Comparison of ENCODE assay signal across 8 cellular contexts in genomic region chr6:24974182-24975171, GRCh38. TPM values are rescaled to one million over a fixed set of nuclear protein-coding genes. Genes with fewer than 3 reads are reported as not detected.
A peak's percentile ranks its signal among the peaks of the same experiment; 100 is the strongest.
DNase-seq lines count a peak whose midpoint lies in the region; ATAC-seq, FAIRE-seq and TF ChIP-seq lines count a peak whose summit lies in the region.

No MANE protein-coding gene starts in this region.

- in situ Hi-C loops in GM23248 (cut with MboI) (no loop called here), GM12878 (cut with MboI) (no loop called here)

- H3K4me2 ChIP-seq in GM23248 (ENCODE audit: unreplicated experiment) (no peak overlapping the region), GM12878 (ENCODE audit: control insufficient read depth, insufficient read depth) (peak overlapping the region; percentile 21; the same call in 1 of the 2 replicates)

- H3K9me2 ChIP-seq in GM23248 (ENCODE audit: insufficient read depth) = no peaks in the 10 kb centered on the region

- CTCF ChIA-PET in GM12878 (lab: Yijun Ruan, JAX) = interaction anchor here (0.9 to 4.8 kb wide), 15 partner anchors 9 to 118 kb away, joined by 3 to 31 read pairs (median 5); no protein-coding TSS in a partner anchor

- no peak for TF ChIP-seq RAD21 in GM12878 (IDR thresholded peaks at IDR 0.05; ENCODE audit: insufficient read depth, low read depth, low read length)

- no TSS peak for BruUV-seq in GM12878 (replicated peaks; lab: Mats Ljungman, UMichigan)

- no peak overlapping the region for H3K27ac ChIP-seq in GM23248
- no peak overlapping the region for H3K27ac ChIP-seq in GM12878 (ENCODE audit: control insufficient read depth, insufficient read depth)

- DNase-seq in GM23248 = peak; percentile 18
- peak; percentile 69 to 83 for DNase-seq in NCI-H526 (lab: John Stamatoyannopoulos, UW)
- no peak for DNase-seq in GM12878 (ENCODE audit: low read depth, low spot score)
- DNase-seq in dermis blood vessel endothelial cell = no peak
- no peak for DNase-seq in NCI-H2029 (lab: John Stamatoyannopoulos, UW)
- DNase-seq in NCI-H774 (lab: John Stamatoyannopoulos, UW) = no peak

- SMC1A ChIA-PET in GM12878 (lab: Charles Lee; ENCODE audit: uncharacterized antibody, unreplicated experiment) = interaction anchor here (0.8 to 2.9 kb wide), 16 partner anchors 9 to 188 kb away, joined by 3 to 21 read pairs (median 6); partner anchors contain the start of gene RIPOR2

- no peak; a peak in 1 of 4 replicates for TF ChIP-seq EP300 in GM12878 (IDR thresholded peaks at IDR 0.05; ENCODE audit: borderline replicate concordance in 1 of 2, control insufficient read depth in 1 of 2, low read depth in 2 of 2, low read length in 2 of 2)

- no peak overlapping the region for H3K9ac ChIP-seq in GM23248
- no peak overlapping the region for H3K9ac ChIP-seq in GM12878 (ENCODE audit: control insufficient read depth, insufficient read depth, low read length)

- H3K79me2 ChIP-seq in GM23248 (ENCODE audit: insufficient read depth) = no peaks in the 10 kb centered on the region
- H3K79me2 ChIP-seq in GM12878 (ENCODE audit: control insufficient read depth, insufficient read depth, low read length) = no peaks in the 10 kb centered on the region

- no peaks in the 10 kb centered on the region for H3K27me3 ChIP-seq in GM23248 (replicated peaks; ENCODE audit: insufficient read depth)
- H3K27me3 ChIP-seq in GM12878 (replicated peaks in 1 of 2; ENCODE audit: control insufficient read depth in 2 of 2, insufficient read depth in 2 of 2, low read length in 1 of 2) = no peaks in the 10 kb centered on the region

- H3K36me3 ChIP-seq in GM23248 (ENCODE audit: low read depth) = no peaks in the 10 kb centered on the region
- H3K36me3 ChIP-seq in GM12878 (ENCODE audit: control insufficient read depth in 2 of 2, insufficient read depth in 2 of 2, low read length in 1 of 2) = no peaks in the 10 kb centered on the region

- POLR2A ChIA-PET in GM12878 (lab: Charles Lee) = interaction anchor here (0.9 to 1.1 kb wide), 4 partner anchors 9 to 72 kb away, joined by 3 to 4 read pairs (median 3); no protein-coding TSS in a partner anchor

- intact Hi-C loops in GM12878 (cut with micrococcal nuclease; ENCODE audit: unreplicated experiment) = loop anchor here (1.0 kb wide), 1 partner anchor 25 kb away; no protein-coding TSS in a partner anchor

- no peak for TF ChIP-seq POLR2A in GM12878 (IDR thresholded peaks at IDR 0.05; ENCODE audit: low read depth, low read length)

- H3K4me1 ChIP-seq in GM23248 (ENCODE audit: insufficient read depth) (peaks cover 7% of the 10 kb centered on the region), GM12878 (ENCODE audit: control insufficient read depth, insufficient read depth, low read length) (peaks cover 10% of the 10 kb centered on the region)

- H3K4me3 ChIP-seq in GM23248 (no peak overlapping the region), GM12878 (no peak overlapping the region)

- no peak overlapping the region for H2AFZ ChIP-seq in GM23248
- H2AFZ ChIP-seq in GM12878 (ENCODE audit: control insufficient read depth, low read depth, low read length) = no peak overlapping the region

- no peaks in the 10 kb centered on the region; the same call in 1 of the 2 replicates for H3F3A ChIP-seq in GM23248 (ENCODE audit: insufficient read depth)

- no peaks in the 10 kb centered on the region for H3K9me3 ChIP-seq in GM23248 (ENCODE audit: low read depth)
- H3K9me3 ChIP-seq in GM12878 (replicated peaks; ENCODE audit: control insufficient read depth, insufficient read depth, low read length) = no peaks in the 10 kb centered on the region

- 90% methylated on average over 7 of the region's 7 CpGs for WGBS in GM23248 (ENCODE audit: low coverage in 1 of 2, low lambda C conversion rate in 2 of 2, missing lambda C conversion rate in 2 of 2), 2 experiments
- WGBS in GM12878 (ENCODE audit: insufficient coverage, insufficient replicate concordance, low lambda C conversion rate, missing lambda C conversion rate) = 13% methylated on average over 7 of the region's 7 CpGs

- peak; percentile 85 for ATAC-seq in GM18499 (IDR thresholded peaks at IDR 0.05; ENCODE audit: insufficient read depth, unreplicated experiment)
- ATAC-seq in GM12878 = peak; percentile 95
- ATAC-seq in esophagus mucosa = no peak

- H4K20me1 ChIP-seq in GM23248 (ENCODE audit: insufficient read depth) = no peaks in the 10 kb centered on the region
- no peaks in the 10 kb centered on the region for H4K20me1 ChIP-seq in GM12878 (ENCODE audit: control insufficient read depth, insufficient read depth)

- no peak for TF ChIP-seq CTCF in GM12878 (IDR thresholded peaks at IDR 0.05 in 2 of 3, conservative IDR thresholded peaks at IDR 0.05 in 1 of 3; ENCODE audit: control insufficient read depth in 2 of 3, extremely low read depth in 1 of 3, insufficient read depth in 1 of 3, low read depth in 3 of 3, low read length in 3 of 3)

- FAIRE-seq in GM12878 (lab: Jason Lieb, UNC) = peak; percentile 27

- RAD21 ChIA-PET in GM12878 (lab: Charles Lee; ENCODE audit: unreplicated experiment) = interaction anchor here (0.7 to 3.8 kb wide), 14 partner anchors 12 to 117 kb away, joined by 3 to 30 read pairs (median 4); partner anchors contain the start of gene RIPOR2

TF ChIP-seq in GM12878, 131 proteins besides CTCF, POLR2A, EP300 and RAD21 (continues in another document):
- peak; percentile 70 for TF ChIP-seq JUNB (IDR thresholded peaks at IDR 0.05)
- no peak for TF ChIP-seq SIN3A (IDR thresholded peaks at IDR 0.05; ENCODE audit: low read depth, low read length)
- no peak for TF ChIP-seq POLR2AphosphoS2 (IDR thresholded peaks at IDR 0.05; ENCODE audit: low read depth, low read length)
- no peak for TF ChIP-seq BHLHE40 (IDR thresholded peaks at IDR 0.05; ENCODE audit: borderline replicate concordance in 1 of 2, low read depth in 2 of 2, low read length in 1 of 2)
- TF ChIP-seq ATF2 (IDR thresholded peaks at IDR 0.05; ENCODE audit: low read length) = peak; percentile 72
- TF ChIP-seq CBFB (IDR thresholded peaks at IDR 0.05; ENCODE audit: low read depth) = no peak
- TF ChIP-seq CEBPZ (IDR thresholded peaks at IDR 0.05; ENCODE audit: low read depth, low read length) = no peak
- TF ChIP-seq IKZF2 (IDR thresholded peaks at IDR 0.05) = peak; percentile 52 to 56; a peak in 3 of 4 replicates

RNA-seq across cellular contexts. Expression of gene RIPOR2, which starts 38.7 kb away (rescaled TPM):
- total RNA-seq in GM23248 (2014; rRNA removed; shearing (Covaris generic)) = 2.7 and 3.2 TPM in 2 replicates
- 3.0 and 3.3 TPM in 2 replicates for polyA plus RNA-seq in GM23248 (2016; fragmentation: Nextera tagmentation; extraction: Ambion mirVana)
- 176 and 194 TPM in 2 replicates for total RNA-seq in GM12878 (2013; cell fraction: nucleolus; rRNA removed)
- 38.6 and 38.9 TPM in 2 replicates for total RNA-seq in GM12878 (2014; rRNA removed)
- total RNA-seq in GM12878 (2014; rRNA removed; fragmentation: Illumina TruSeq; extraction: Trizol) = 38.7 and 40.5 TPM in 2 replicates
- 37.9 and 41.1 TPM in 2 replicates for total RNA-seq in GM12878 (2021)
- 19.2 TPM for polyA plus RNA-seq in GM12878 (2011; ENCODE audit: low read depth)
- polyA plus RNA-seq in GM12878 (2011; rRNA removed) = 47.4 and 48.2 TPM in 2 replicates
- 31.8 and 32.2 TPM in 2 replicates for polyA plus RNA-seq in GM12878 (2011; cell fraction: cytosol; rRNA removed)
- 24.3 and 24.9 TPM in 2 replicates for polyA plus RNA-seq in GM12878 (2011; cell fraction: nucleus; rRNA removed)
- polyA plus RNA-seq in GM12878 (2012) = 21.1 and 21.5 TPM in 2 replicates
- polyA plus RNA-seq in GM12878 (2014; fragmentation: Illumina TruSeq; extraction: Trizol) = 44.9 and 49.9 TPM in 2 replicates
- 10 to 100 TPM; 22.2 to 23.6 TPM for polyA plus RNA-seq in GM12878 (2014; fragmentation: Nextera tagmentation; extraction: Ambion mirVana)
- 28.9 and 30.8 TPM in 2 replicates for polyA plus RNA-seq in GM12878 (2014; rRNA removed)
- 10 to 100 TPM; 25.9 TPM for polyA plus RNA-seq in GM12878 (2016; fragmentation: Nextera tagmentation; extraction: Ambion mirVana)
- polyA minus RNA-seq in GM12878 (2011; rRNA and poly(A)+ RNA removed) = 66.1 and 82.5 TPM in 2 replicates
- polyA minus RNA-seq in GM12878 (2011; cell fraction: cytosol; rRNA and poly(A)+ RNA removed) = 17.1 and 17.3 TPM in 2 replicates
- polyA minus RNA-seq in GM12878 (2011; cell fraction: nucleus; rRNA and poly(A)+ RNA removed) = 31.1 and 44.0 TPM in 2 replicates
- under 0.01 TPM in 1 of 2 replicates, not detected in the other for total RNA-seq in dermis blood vessel endothelial cell
- total RNA-seq in esophagus mucosa = 2.1 TPM

Comparison
In these comparisons a context has a peak if more than half of its experiments do, and no peak if none do; other contexts are left out.
1. DNase-seq: peak in GM23248 (single experiment) and NCI-H526 (2 of 2); none in GM12878 (single experiment), dermis blood vessel endothelial cell (single experiment), NCI-H2029 (single experiment) and NCI-H774 (single experiment).